ENCODE assay signal across 12 cellular contexts in genomic region chr11:14611939-14612338, GRCh38. TPM values are rescaled to one million over a fixed set of nuclear protein-coding genes. Genes with fewer than 3 reads are reported as not detected.
DNase-seq lines count a peak whose midpoint lies in the region; ATAC-seq and TF ChIP-seq lines count a peak whose summit lies in the region.
"Had no signal": no experiment of that assay in that cellular context is flagged by ENCODE, and none has a peak within 500 bp of the region (broad histone marks: within the 10 kb centered on the region; RNA-seq: fewer than 3 reads in every experiment).

No MANE protein-coding gene starts in this region.

- H3K36me3 Mint-ChIP-seq in CD8-positive, alpha-beta memory T cell: peaks cover 25 to 37% (median 26%) of the 10 kb centered on the region in 3 donors
- peaks cover 12% of the 10 kb centered on the region for H3K36me3 Mint-ChIP-seq in mesothelial cell of epicardium

- H3K27ac Mint-ChIP-seq in CD8-positive, alpha-beta memory T cell: peak overlapping the region; percentile 2 to 95 (median 66)
- no peak overlapping the region for H3K27ac Mint-ChIP-seq in mesothelial cell of epicardium
- H3K27ac Mint-ChIP-seq: progenitor cell of endocrine pancreas had no signal

- H3K9me3 Mint-ChIP-seq in CD8-positive, alpha-beta memory T cell: no peaks in the 10 kb centered on the region
- H3K9me3 Mint-ChIP-seq in mesothelial cell of epicardium: peaks cover 5% of the 10 kb centered on the region

- no peaks in the 10 kb centered on the region for H3K27me3 Mint-ChIP-seq in CD8-positive, alpha-beta memory T cell
- H3K27me3 Mint-ChIP-seq in mesothelial cell of epicardium (ENCODE audit: low read depth): no peaks in the 10 kb centered on the region
- H3K27me3 Mint-ChIP-seq: progenitor cell of endocrine pancreas had no signal

- H3K4me3 Mint-ChIP-seq in CD8-positive, alpha-beta memory T cell: no peak overlapping the region
- H3K4me3 Mint-ChIP-seq in mesothelial cell of epicardium: no peak overlapping the region

- H3K9me3 ChIP-seq in CD8-positive, alpha-beta memory T cell (ENCODE audit: low read length): no peaks in the 10 kb centered on the region

- peaks cover 32 to 67% (median 42%) of the 10 kb centered on the region in 3 donors for H3K4me1 Mint-ChIP-seq in CD8-positive, alpha-beta memory T cell
- peaks cover 7% of the 10 kb centered on the region for H3K4me1 Mint-ChIP-seq in mesothelial cell of epicardium

- H3K36me3 ChIP-seq in CD8-positive, alpha-beta memory T cell (ENCODE audit: insufficient read depth, low read length): peaks cover 4% of the 10 kb centered on the region

- H3K4me3 ChIP-seq in CD8-positive, alpha-beta memory T cell (ENCODE audit: low read length): no peak overlapping the region

- no peak overlapping the region for H3K27ac ChIP-seq in CD8-positive, alpha-beta memory T cell (ENCODE audit: low read depth, low read length)

- CTCF ChIA-PET in CD8-positive, alpha-beta memory T cell (lab: Charles Lee): no interaction called here

- no peak for TF ChIP-seq CTCF in mesothelial cell of epicardium (IDR thresholded peaks at IDR 0.05; ENCODE audit: unreplicated experiment)

- H3K4me1 ChIP-seq in CD8-positive, alpha-beta memory T cell (ENCODE audit: insufficient read depth, low read length): peaks cover 5% of the 10 kb centered on the region

- ATAC-seq in GM21825 (IDR thresholded peaks at IDR 0.05; ENCODE audit: unreplicated experiment) (peak; percentile 44), GM18858 (IDR thresholded peaks at IDR 0.05; ENCODE audit: unreplicated experiment) (no peak)
- ATAC-seq: Right ventricle myocardium inferior had no signal

- DNase-seq in CD8-positive, alpha-beta memory T cell: no peak
- DNase-seq in SKM-1 (lab: John Stamatoyannopoulos, UW; ENCODE audit: unreplicated experiment) (peak; percentile 44), fibroblast of gingiva (ENCODE audit: low read depth) (peak; percentile 4), OCI-M2 (lab: John Stamatoyannopoulos, UW; ENCODE audit: unreplicated experiment) (no peak), mesothelial cell of epicardium (ENCODE audit: low spot score in 2 of 2, unreplicated experiment in 2 of 2) (no peak)
- DNase-seq: activated gamma-delta T cell, midbrain, NCI-H526 treated with DMSO at 0.1 percent for 48 hours had no signal

- POLR2A ChIA-PET in CD8-positive, alpha-beta memory T cell (lab: Charles Lee): no interaction called here

- H3K27me3 ChIP-seq in CD8-positive, alpha-beta memory T cell (ENCODE audit: insufficient read depth, low read length, poor library complexity, severe bottlenecking): no peaks in the 10 kb centered on the region

RNA-seq across cellular contexts. Expression of gene PDE3B, which starts 31.7 kb away (rescaled TPM):
- 10 to 100 TPM; 47.0 to 47.2 TPM for total RNA-seq in CD8-positive, alpha-beta memory T cell
- 39.8 TPM for polyA plus RNA-seq in CD8-positive, alpha-beta memory T cell
- 10.1 to 12.3 TPM (median 10.7 TPM) in 3 replicates for total RNA-seq in mesothelial cell of epicardium

Comparison
In these comparisons a context has a peak if more than half of its experiments do, and no peak if none do; other contexts are left out.
1. DNase-seq: peak in SKM-1 (single experiment) and fibroblast of gingiva (single experiment); none in CD8-positive, alpha-beta memory T cell (0 of 5), OCI-M2 (single experiment) and mesothelial cell of epicardium (0 of 2).